Comparison of ENCODE assay signal across 1 cellular context in genomic region chr9:133460405-133461175, GRCh38.
TF ChIP-seq lines count a peak whose summit lies in the region.

No MANE protein-coding gene starts in this region.

TF ChIP-seq in HepG2, 621 proteins besides CTCF, POLR2A, EP300 and RAD21 (continued from another document and continues in another):
- TF ChIP-seq, protein P1, sequence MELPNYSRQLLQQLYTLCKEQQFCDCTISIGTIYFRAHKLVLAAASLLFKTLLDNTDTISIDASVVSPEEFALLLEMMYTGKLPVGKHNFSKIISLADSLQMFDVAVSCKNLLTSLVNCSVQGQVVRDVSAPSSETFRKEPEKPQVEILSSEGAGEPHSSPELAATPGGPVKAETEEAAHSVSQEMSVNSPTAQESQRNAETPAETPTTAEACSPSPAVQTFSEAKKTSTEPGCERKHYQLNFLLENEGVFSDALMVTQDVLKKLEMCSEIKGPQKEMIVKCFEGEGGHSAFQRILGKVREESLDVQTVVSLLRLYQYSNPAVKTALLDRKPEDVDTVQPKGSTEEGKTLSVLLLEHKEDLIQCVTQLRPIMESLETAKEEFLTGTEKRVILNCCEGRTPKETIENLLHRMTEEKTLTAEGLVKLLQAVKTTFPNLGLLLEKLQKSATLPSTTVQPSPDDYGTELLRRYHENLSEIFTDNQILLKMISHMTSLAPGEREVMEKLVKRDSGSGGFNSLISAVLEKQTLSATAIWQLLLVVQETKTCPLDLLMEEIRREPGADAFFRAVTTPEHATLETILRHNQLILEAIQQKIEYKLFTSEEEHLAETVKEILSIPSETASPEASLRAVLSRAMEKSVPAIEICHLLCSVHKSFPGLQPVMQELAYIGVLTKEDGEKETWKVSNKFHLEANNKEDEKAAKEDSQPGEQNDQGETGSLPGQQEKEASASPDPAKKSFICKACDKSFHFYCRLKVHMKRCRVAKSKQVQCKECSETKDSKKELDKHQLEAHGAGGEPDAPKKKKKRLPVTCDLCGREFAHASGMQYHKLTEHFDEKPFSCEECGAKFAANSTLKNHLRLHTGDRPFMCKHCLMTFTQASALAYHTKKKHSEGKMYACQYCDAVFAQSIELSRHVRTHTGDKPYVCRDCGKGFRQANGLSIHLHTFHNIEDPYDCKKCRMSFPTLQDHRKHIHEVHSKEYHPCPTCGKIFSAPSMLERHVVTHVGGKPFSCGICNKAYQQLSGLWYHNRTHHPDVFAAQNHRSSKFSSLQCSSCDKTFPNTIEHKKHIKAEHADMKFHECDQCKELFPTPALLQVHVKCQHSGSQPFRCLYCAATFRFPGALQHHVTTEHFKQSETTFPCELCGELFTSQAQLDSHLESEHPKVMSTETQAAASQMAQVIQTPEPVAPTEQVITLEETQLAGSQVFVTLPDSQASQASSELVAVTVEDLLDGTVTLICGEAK (IDR thresholded peaks at IDR 0.05): no peak
- TF ChIP-seq, protein P1 (CRISPR knock-in tag; IDR thresholded peaks at IDR 0.05): peak; percentile 76; the same call in 1 of the 2 replicates
- peak; percentile 85 for TF ChIP-seq HNF4A (CRISPR knock-in tag; IDR thresholded peaks at IDR 0.05)
- peak; percentile 74 for TF ChIP-seq SP5 (CRISPR knock-in tag; IDR thresholded peaks at IDR 0.05; ENCODE audit: borderline replicate concordance, low read depth)
- TF ChIP-seq GLI4 (CRISPR knock-in tag; IDR thresholded peaks at IDR 0.05; ENCODE audit: borderline replicate concordance): no peak
- no peak for TF ChIP-seq REXO4 (CRISPR knock-in tag; IDR thresholded peaks at IDR 0.05; ENCODE audit: borderline replicate concordance)
- TF ChIP-seq ERF (CRISPR knock-in tag; IDR thresholded peaks at IDR 0.05): peak; percentile 74
- TF ChIP-seq REPIN1 (CRISPR knock-in tag; IDR thresholded peaks at IDR 0.05; ENCODE audit: borderline replicate concordance, low read depth): no peak
- TF ChIP-seq ZNF724P (CRISPR knock-in tag; IDR thresholded peaks at IDR 0.05; ENCODE audit: borderline replicate concordance): peak; percentile 95
- TF ChIP-seq ZMYM2 (CRISPR knock-in tag; IDR thresholded peaks at IDR 0.05): no peak
- TF ChIP-seq, protein P2, sequence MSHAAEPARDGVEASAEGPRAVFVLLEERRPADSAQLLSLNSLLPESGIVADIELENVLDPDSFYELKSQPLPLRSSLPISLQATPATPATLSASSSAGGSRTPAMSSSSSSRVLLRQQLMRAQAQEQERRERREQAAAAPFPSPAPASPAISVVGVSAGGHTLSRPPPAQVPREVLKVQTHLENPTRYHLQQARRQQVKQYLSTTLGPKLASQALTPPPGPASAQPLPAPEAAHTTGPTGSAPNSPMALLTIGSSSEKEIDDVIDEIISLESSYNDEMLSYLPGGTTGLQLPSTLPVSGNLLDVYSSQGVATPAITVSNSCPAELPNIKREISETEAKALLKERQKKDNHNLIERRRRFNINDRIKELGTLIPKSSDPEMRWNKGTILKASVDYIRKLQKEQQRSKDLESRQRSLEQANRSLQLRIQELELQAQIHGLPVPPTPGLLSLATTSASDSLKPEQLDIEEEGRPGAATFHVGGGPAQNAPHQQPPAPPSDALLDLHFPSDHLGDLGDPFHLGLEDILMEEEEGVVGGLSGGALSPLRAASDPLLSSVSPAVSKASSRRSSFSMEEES (CRISPR knock-in tag; IDR thresholded peaks at IDR 0.05): peak; percentile 93
- TF ChIP-seq SMARCE1 (IDR thresholded peaks at IDR 0.05; ENCODE audit: borderline replicate concordance): no peak
- no peak for TF ChIP-seq MAZ (IDR thresholded peaks at IDR 0.05; ENCODE audit: borderline replicate concordance, low read depth, low read length)
- peak; percentile 89 for TF ChIP-seq MAZ (CRISPR knock-in tag; IDR thresholded peaks at IDR 0.05; ENCODE audit: low read depth)
- TF ChIP-seq SIN3B (IDR thresholded peaks at IDR 0.05; ENCODE audit: low read length): peak; percentile 7; the same call in 1 of the 2 replicates
- peak; percentile 11; the same call in 1 of the 2 replicates for TF ChIP-seq TAF1 (CRISPR knock-in tag; IDR thresholded peaks at IDR 0.05)
- TF ChIP-seq YY1 (IDR thresholded peaks at IDR 0.05; ENCODE audit: insufficient read depth, insufficient replicate concordance, low read depth, low read length): peak; percentile 20
- TF ChIP-seq ZFP36L2 (CRISPR knock-in tag; IDR thresholded peaks at IDR 0.05): no peak
- TF ChIP-seq DMAP1 (CRISPR knock-in tag; IDR thresholded peaks at IDR 0.05): peak; percentile 63; the same call in 1 of the 2 replicates
- 0 out of 2 replicates have a peak, but pooled peaks have one; percentile 27 for TF ChIP-seq EED (CRISPR knock-in tag; IDR thresholded peaks at IDR 0.05)
- peak; percentile 38; the same call in 1 of the 2 replicates for TF ChIP-seq ZNF879 (CRISPR knock-in tag; IDR thresholded peaks at IDR 0.05)
- TF ChIP-seq, protein P3, sequence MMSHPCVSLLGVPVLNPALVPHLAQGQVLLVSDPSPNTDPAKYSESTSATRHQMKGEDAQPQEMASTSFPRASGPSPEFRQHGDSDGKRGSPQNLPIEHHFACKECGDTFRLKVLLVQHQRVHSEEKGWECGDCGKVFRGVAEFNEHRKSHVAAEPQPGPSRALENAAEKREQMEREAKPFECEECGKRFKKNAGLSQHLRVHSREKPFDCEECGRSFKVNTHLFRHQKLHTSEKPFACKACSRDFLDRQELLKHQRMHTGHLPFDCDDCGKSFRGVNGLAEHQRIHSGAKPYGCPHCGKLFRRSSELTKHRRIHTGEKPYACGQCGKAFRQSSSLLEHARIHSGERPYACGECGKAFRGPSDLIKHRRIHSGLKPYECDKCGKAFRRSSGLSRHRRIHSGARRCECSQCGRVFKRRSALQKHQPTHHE (CRISPR knock-in tag; IDR thresholded peaks at IDR 0.05; ENCODE audit: borderline replicate concordance): no peak
- TF ChIP-seq ZSCAN30 (CRISPR knock-in tag; IDR thresholded peaks at IDR 0.05): no peak
- no peak for TF ChIP-seq IKZF4 (CRISPR knock-in tag; IDR thresholded peaks at IDR 0.05; ENCODE audit: borderline replicate concordance, low read depth, not compliant biosample characterization)
- peak; percentile 66; the same call in 1 of the 2 replicates for TF ChIP-seq ZNF792 (CRISPR knock-in tag; IDR thresholded peaks at IDR 0.05)
- peak; percentile 71; the same call in 1 of the 2 replicates for TF ChIP-seq HNF4G (IDR thresholded peaks at IDR 0.05; ENCODE audit: borderline replicate concordance, low read depth, low read length)
- peak; percentile 69; the same call in 1 of the 2 replicates for TF ChIP-seq HNF4G (CRISPR knock-in tag; IDR thresholded peaks at IDR 0.05; ENCODE audit: borderline replicate concordance, low read depth)
- TF ChIP-seq SPEN (CRISPR knock-in tag; IDR thresholded peaks at IDR 0.05; ENCODE audit: low read depth): peak; percentile 57
- no peak for TF ChIP-seq ZNF207 (IDR thresholded peaks at IDR 0.05; ENCODE audit: borderline replicate concordance)
- TF ChIP-seq TBL1XR1 (IDR thresholded peaks at IDR 0.05; ENCODE audit: borderline replicate concordance, low read length, partially characterized antibody): peak; percentile 12
- peak; percentile 70; the same call in 1 of the 2 replicates for TF ChIP-seq ZNF572 (CRISPR knock-in tag; IDR thresholded peaks at IDR 0.05)
- TF ChIP-seq, protein P4, sequence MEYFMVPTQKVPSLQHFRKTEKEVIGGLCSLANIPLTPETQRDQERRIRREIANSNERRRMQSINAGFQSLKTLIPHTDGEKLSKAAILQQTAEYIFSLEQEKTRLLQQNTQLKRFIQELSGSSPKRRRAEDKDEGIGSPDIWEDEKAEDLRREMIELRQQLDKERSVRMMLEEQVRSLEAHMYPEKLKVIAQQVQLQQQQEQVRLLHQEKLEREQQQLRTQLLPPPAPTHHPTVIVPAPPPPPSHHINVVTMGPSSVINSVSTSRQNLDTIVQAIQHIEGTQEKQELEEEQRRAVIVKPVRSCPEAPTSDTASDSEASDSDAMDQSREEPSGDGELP (IDR thresholded peaks at IDR 0.05; ENCODE audit: borderline replicate concordance, low read depth): peak; percentile 96
- 0 out of 2 replicates have a peak, but pooled peaks have one; percentile 12 for TF ChIP-seq HOXA5 (CRISPR knock-in tag; IDR thresholded peaks at IDR 0.05)
- TF ChIP-seq STAT6 (CRISPR knock-in tag; IDR thresholded peaks at IDR 0.05; ENCODE audit: borderline replicate concordance): no peak
- TF ChIP-seq ZKSCAN1 (IDR thresholded peaks at IDR 0.05; ENCODE audit: low read length): no peak
- TF ChIP-seq MEF2D (CRISPR knock-in tag; IDR thresholded peaks at IDR 0.05): peak; percentile 87
- TF ChIP-seq HDAC1 (CRISPR knock-in tag; IDR thresholded peaks at IDR 0.05): peak; percentile 84
- peak; percentile 72; the same call in 1 of the 2 replicates for TF ChIP-seq RFX5 (IDR thresholded peaks at IDR 0.05; ENCODE audit: low read depth, low read length)
- TF ChIP-seq ZBTB33 (CRISPR knock-in tag; IDR thresholded peaks at IDR 0.05): no peak
- 0 out of 2 replicates have a peak, but pooled peaks have one; percentile 58 for TF ChIP-seq ZBTB46 (CRISPR knock-in tag; IDR thresholded peaks at IDR 0.05; ENCODE audit: borderline replicate concordance)
- TF ChIP-seq ZNF629 (CRISPR knock-in tag; conservative IDR thresholded peaks at IDR 0.05): no peak; the same call in 1 of the 2 replicates
- peak; percentile 70; the same call in 1 of the 2 replicates for TF ChIP-seq NR2F6 (IDR thresholded peaks at IDR 0.05)
- peak; percentile 90 for TF ChIP-seq NR2F6 (CRISPR knock-in tag; IDR thresholded peaks at IDR 0.05)
